Comparison of ENCODE assay signal across 8 cellular contexts in the genomic region with DNA sequence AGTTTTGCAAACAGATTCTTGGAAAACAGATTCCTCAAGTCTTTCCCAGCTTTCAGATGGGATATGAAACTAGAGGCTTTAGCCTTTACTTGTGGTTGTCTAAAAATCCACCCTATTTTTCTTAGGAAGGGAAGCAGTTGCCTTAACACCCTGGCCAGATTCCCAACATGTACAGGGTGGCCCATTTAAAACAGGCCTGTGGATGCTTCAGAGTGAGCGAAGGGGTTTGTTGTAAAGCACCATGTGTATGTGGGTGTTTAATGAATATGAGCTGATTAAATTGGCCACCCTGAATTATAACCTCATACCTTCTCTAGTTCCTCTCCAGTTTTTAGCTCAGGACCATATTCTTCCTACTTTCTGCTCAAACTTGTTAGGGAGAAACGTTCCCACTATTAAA.
DNase-seq lines count a peak whose midpoint lies in the region; ATAC-seq and TF ChIP-seq lines count a peak whose summit lies in the region.

No MANE protein-coding gene starts in this region.

- H3K4ac ChIP-seq in neuronal stem cell (ENCODE audit: low read length): no peak overlapping the region

- H3K27ac ChIP-seq in foreskin keratinocyte (peak overlapping the region; percentile 35), neuronal stem cell (replicated peaks; ENCODE audit: low read length) (peak overlapping the region; percentile 18), upper lobe of right lung (peak overlapping the region; percentile 49)

- no peak for DNase-seq in activated T-cell treated with anti-CD3 and anti-CD28 coated beads, Interleukin-2, amount 50 U/mL, for 24 hours
- DNase-seq in activated T-cell treated with anti-CD3 and anti-CD28 coated beads, Interleukin-2, amount 50 U/mL, for 1 hour: no peak
- no peak for DNase-seq in foreskin keratinocyte
- no peak for DNase-seq in neuronal stem cell (ENCODE audit: low spot score)
- no peak for DNase-seq in upper lobe of right lung
- DNase-seq in activated CD4-positive, alpha-beta T cell treated with anti-CD3 and anti-CD28 coated beads, Interleukin-2, amount 10 ng/mL, durations not matched to agents 24 days and 14 days: no peak
- no peak for DNase-seq in iPS-NIHi7 (ENCODE audit: extremely low spot score)

- intact Hi-C loops in upper lobe of right lung (cut with DNase I): no loop called here
- intact Hi-C loops in activated CD4-positive, alpha-beta T cell treated with anti-CD3 and anti-CD28 coated beads, Interleukin-2, amount 10 ng/mL, durations not matched to agents 24 days and 14 days (cut with micrococcal nuclease): no loop called here

- no peak overlapping the region for H2BK5ac ChIP-seq in neuronal stem cell (ENCODE audit: low read length)

- H3K4me3 Mint-ChIP-seq in activated T-cell treated with anti-CD3 and anti-CD28 coated beads, Interleukin-2, amount 50 U/mL, for 24 hours: no peak overlapping the region
- H3K4me3 Mint-ChIP-seq in activated CD4-positive, alpha-beta T cell treated with anti-CD3 and anti-CD28 coated beads, Interleukin-2, amount 10 ng/mL, durations not matched to agents 24 days and 14 days: no peak overlapping the region

- H2AFZ ChIP-seq in neuronal stem cell (ENCODE audit: low read length): no peak overlapping the region

- H3K4me2 ChIP-seq in neuronal stem cell (ENCODE audit: insufficient read depth, low read length, poor library complexity, severe bottlenecking): no peak overlapping the region

- no peak overlapping the region for H2BK15ac ChIP-seq in neuronal stem cell (ENCODE audit: low read length)

- H3K4me1 Mint-ChIP-seq in activated T-cell treated with anti-CD3 and anti-CD28 coated beads, Interleukin-2, amount 50 U/mL, for 24 hours (ENCODE audit: low read depth): peaks cover 58% of the 10 kb centered on the region
- peaks cover 23% of the 10 kb centered on the region for H3K4me1 Mint-ChIP-seq in activated CD4-positive, alpha-beta T cell treated with anti-CD3 and anti-CD28 coated beads, Interleukin-2, amount 10 ng/mL, durations not matched to agents 24 days and 14 days

- no peak overlapping the region for H2BK120ac ChIP-seq in neuronal stem cell (ENCODE audit: low read depth, low read length)

- H3K9me3 ChIP-seq in neuronal stem cell (replicated peaks in 1 of 2; ENCODE audit: control insufficient read depth in 2 of 2, insufficient read depth in 1 of 2, low read depth in 1 of 2, low read length in 2 of 2): no peaks in the 10 kb centered on the region
- no peaks in the 10 kb centered on the region for H3K9me3 ChIP-seq in upper lobe of right lung

- H3K14ac ChIP-seq in neuronal stem cell (ENCODE audit: low read length): no peak overlapping the region

- no peak overlapping the region for H3K9ac ChIP-seq in neuronal stem cell (ENCODE audit: low read depth, low read length, poor library complexity)

- no peak overlapping the region for H3K18ac ChIP-seq in neuronal stem cell (ENCODE audit: low read length)

- no peak overlapping the region for H2AK5ac ChIP-seq in neuronal stem cell (ENCODE audit: low read depth, low read length)

- no peak overlapping the region for H4K8ac ChIP-seq in neuronal stem cell (ENCODE audit: low read depth, low read length)

- H3K4me3 ChIP-seq in neuronal stem cell (ENCODE audit: low read length in 2 of 2) (no peak overlapping the region), upper lobe of right lung (no peak overlapping the region)

- H3K23ac ChIP-seq in neuronal stem cell (ENCODE audit: low read depth, low read length, poor library complexity): no peak overlapping the region

- H3K4me1 ChIP-seq in foreskin keratinocyte (peaks cover 14% of the 10 kb centered on the region), neuronal stem cell (ENCODE audit: control insufficient read depth in 2 of 2, insufficient read depth in 1 of 2, low read depth in 1 of 2, low read length in 2 of 2) (peaks cover 7 to 9% of the 10 kb centered on the region in 2 donors), upper lobe of right lung (peaks cover 51% of the 10 kb centered on the region)

- H4K91ac ChIP-seq in neuronal stem cell (ENCODE audit: low read depth, low read length, poor library complexity): no peak overlapping the region

- ATAC-seq in foreskin keratinocyte (no peak), upper lobe of right lung (no peak), HG02623 (IDR thresholded peaks at IDR 0.05; ENCODE audit: unreplicated experiment) (no peak)

- H3K79me1 ChIP-seq in neuronal stem cell (ENCODE audit: low read depth, low read length): no peaks in the 10 kb centered on the region

- H3K36me3 Mint-ChIP-seq in activated T-cell treated with anti-CD3 and anti-CD28 coated beads, Interleukin-2, amount 50 U/mL, for 24 hours (ENCODE audit: low read depth): no peaks in the 10 kb centered on the region
- no peaks in the 10 kb centered on the region for H3K36me3 Mint-ChIP-seq in activated CD4-positive, alpha-beta T cell treated with anti-CD3 and anti-CD28 coated beads, Interleukin-2, amount 10 ng/mL, durations not matched to agents 24 days and 14 days (ENCODE audit: low read depth)

- no peaks in the 10 kb centered on the region for H3K9me3 Mint-ChIP-seq in activated T-cell treated with anti-CD3 and anti-CD28 coated beads, Interleukin-2, amount 50 U/mL, for 24 hours
- H3K9me3 Mint-ChIP-seq in activated CD4-positive, alpha-beta T cell treated with anti-CD3 and anti-CD28 coated beads, Interleukin-2, amount 10 ng/mL, durations not matched to agents 24 days and 14 days: peaks cover 6% of the 10 kb centered on the region

- no peak overlapping the region for H2BK12ac ChIP-seq in neuronal stem cell (ENCODE audit: low read length)

- TF ChIP-seq CTCF in foreskin keratinocyte (conservative IDR thresholded peaks at IDR 0.05) (no peak), upper lobe of right lung (IDR thresholded peaks at IDR 0.05) (no peak)

- no peaks in the 10 kb centered on the region for H3K27me3 Mint-ChIP-seq in activated T-cell treated with anti-CD3 and anti-CD28 coated beads, Interleukin-2, amount 50 U/mL, for 24 hours
- H3K27me3 Mint-ChIP-seq in activated CD4-positive, alpha-beta T cell treated with anti-CD3 and anti-CD28 coated beads, Interleukin-2, amount 10 ng/mL, durations not matched to agents 24 days and 14 days: no peaks in the 10 kb centered on the region

- H3K27ac Mint-ChIP-seq in activated T-cell treated with anti-CD3 and anti-CD28 coated beads, Interleukin-2, amount 50 U/mL, for 24 hours: peak overlapping the region; percentile 71
- no peak overlapping the region for H3K27ac Mint-ChIP-seq in activated CD4-positive, alpha-beta T cell treated with anti-CD3 and anti-CD28 coated beads, Interleukin-2, amount 10 ng/mL, durations not matched to agents 24 days and 14 days

- H3K27me3 ChIP-seq in foreskin keratinocyte (no peaks in the 10 kb centered on the region), neuronal stem cell (ENCODE audit: control insufficient read depth in 3 of 3, insufficient read depth in 3 of 3, low read depth in 1 of 3, low read length in 3 of 3) (no peaks in the 10 kb centered on the region), upper lobe of right lung (no peaks in the 10 kb centered on the region)

- no CpG with 5 or more reads among the region's 2 CpGs for WGBS in neuronal stem cell (ENCODE audit: extremely low coverage in 2 of 2, insufficient read length in 2 of 2, insufficient replicate concordance in 1 of 2), 2 donors

- H3K36me3 ChIP-seq in neuronal stem cell (replicated peaks in 1 of 2; ENCODE audit: control insufficient read depth in 2 of 2, insufficient read depth in 2 of 2, low read length in 2 of 2) (no peaks in the 10 kb centered on the region), upper lobe of right lung (no peaks in the 10 kb centered on the region)
